In the genomic region with DNA sequence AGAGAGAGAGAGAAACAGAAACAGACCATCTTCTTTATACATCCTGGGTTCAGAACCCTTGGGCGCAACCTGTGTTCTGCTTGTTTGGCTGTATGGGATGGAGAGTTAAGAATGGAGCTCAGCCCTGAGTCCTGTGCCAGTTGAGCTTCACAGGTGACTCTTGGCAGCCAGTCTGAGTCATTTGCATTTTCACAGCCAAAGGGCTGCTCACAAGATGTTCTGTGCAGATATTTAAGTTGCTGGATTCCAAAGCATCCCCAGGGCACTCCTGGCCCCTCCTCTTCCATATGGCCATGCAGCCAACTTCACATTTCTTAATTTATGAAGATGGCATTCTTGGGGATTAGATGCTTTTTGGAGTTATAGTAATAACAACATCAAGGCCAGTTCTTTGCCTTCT, we compare ENCODE assay signal across 13 cellular contexts.
DNase-seq lines count a peak whose midpoint lies in the region; ATAC-seq and TF ChIP-seq lines count a peak whose summit lies in the region.
"Had no signal": no experiment of that assay in that cellular context is flagged by ENCODE, and none has a peak within 500 bp of the region (broad histone marks: within the 10 kb centered on the region; RNA-seq: fewer than 3 reads in every experiment).

No MANE protein-coding gene starts in this region.

- peaks cover 3 to 24% of the 10 kb centered on the region in 2 donors for H3K27me3 Mint-ChIP-seq in natural killer cell (ENCODE audit: low read depth in 2 of 2)

- H3K9me3 Mint-ChIP-seq in natural killer cell, result peaks cover 0 to 5% of the 10 kb centered on the region in 2 donors

- no peaks in the 10 kb centered on the region for H3K36me3 Mint-ChIP-seq in natural killer cell
- H3K36me3 Mint-ChIP-seq: CD4-positive, alpha-beta memory T cell had no signal

- peak; percentile 78 for DNase-seq in DMS 273 (lab: John Stamatoyannopoulos, UW; ENCODE audit: unreplicated experiment)
- peak; percentile 92 for DNase-seq in G401 (ENCODE audit: low spot score)
- DNase-seq in cerebellar nuclear complex (lab: John Stamatoyannopoulos, UW), result peak; percentile 7 to 37
- DNase-seq in pons (ENCODE audit: low spot score), result peak; percentile 8
- DNase-seq in AG08396 (ENCODE audit: low spot score), result no peak
- no peak for DNase-seq in natural killer cell
- DNase-seq: CD4-positive, alpha-beta memory T cell; KBM-7; NCI-H1417 treated with DMSO at 0.1 percent for 48 hours; NCI-H2029 had no signal

- no peaks in the 10 kb centered on the region for H3K4me1 Mint-ChIP-seq in natural killer cell
- H3K4me1 Mint-ChIP-seq: CD4-positive, alpha-beta memory T cell had no signal

- H3K4me3 Mint-ChIP-seq in natural killer cell, result no peak overlapping the region
- H3K4me3 Mint-ChIP-seq: CD4-positive, alpha-beta memory T cell; GM23338 had no signal

- in situ Hi-C loops in G401 (cut with HindIII; ENCODE audit: low sequenced_read_pairs), result no loop called here

- intact Hi-C loops in natural killer cell (cut with micrococcal nuclease), result no loop called here

- no peak for TF ChIP-seq CTCF in natural killer cell (IDR thresholded peaks at IDR 0.05)

- no peak for ATAC-seq in HG03439 (IDR thresholded peaks at IDR 0.05; ENCODE audit: unreplicated experiment)
- no peak for ATAC-seq in natural killer cell
- ATAC-seq: GM23338, HCT116 had no signal

- H3K27ac Mint-ChIP-seq in natural killer cell, result no peak overlapping the region
- H3K27ac Mint-ChIP-seq: CD4-positive, alpha-beta memory T cell; GM23338 had no signal

Comparison
In these comparisons a context has a peak if more than half of its experiments do, and no peak if none do; other contexts are left out.
1. DNase-seq: peak in DMS 273 (single experiment), G401 (single experiment), cerebellar nuclear complex (2 of 2) and pons (single experiment); none in AG08396 (single experiment) and natural killer cell (single experiment).